Comparison of ENCODE assay signal across 1 cellular context in the genomic region with DNA sequence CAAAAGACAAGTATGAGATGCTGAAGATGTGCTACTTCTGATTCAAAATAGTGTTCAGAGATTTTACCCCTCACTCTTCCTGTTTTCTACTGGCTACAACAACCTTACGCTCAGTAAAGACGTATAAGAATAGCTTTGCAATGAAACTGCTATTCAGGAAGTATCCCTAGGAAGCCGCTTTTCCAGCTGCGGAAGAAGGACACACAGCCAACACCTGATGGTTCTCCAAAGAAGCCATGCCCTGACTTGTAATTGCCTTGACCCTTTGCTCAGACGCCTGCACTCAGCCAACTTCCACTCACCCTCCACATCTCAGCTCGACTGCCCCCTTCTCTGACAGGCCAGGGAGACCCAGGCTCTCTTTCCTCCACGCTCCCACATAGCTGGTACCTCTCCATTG.
TF ChIP-seq lines count a peak whose summit lies in the region.

No MANE protein-coding gene starts in this region.

TF ChIP-seq in GM23338, 12 proteins besides CTCF, POLR2A, EP300 and RAD21:
- TF ChIP-seq ZNF331 (CRISPR knock-in tag; IDR thresholded peaks at IDR 0.05; ENCODE audit: low read depth) (no peak), POLR2AphosphoS5 (IDR thresholded peaks at IDR 0.05; ENCODE audit: low read depth) (no peak), EZH2 (IDR thresholded peaks at IDR 0.05; ENCODE audit: low read depth, unreplicated experiment) (no peak), CREB1 (CRISPR knock-in tag; IDR thresholded peaks at IDR 0.05; ENCODE audit: low read depth) (no peak), EZH2phosphoT487 (IDR thresholded peaks at IDR 0.05; ENCODE audit: unreplicated experiment) (no peak), STAT1 (IDR thresholded peaks at IDR 0.05; ENCODE audit: unreplicated experiment) (no peak), JUNB (IDR thresholded peaks at IDR 0.05; ENCODE audit: unreplicated experiment) (no peak), NANOG (IDR thresholded peaks at IDR 0.05; ENCODE audit: borderline replicate concordance) (no peak), ZNF114 (CRISPR knock-in tag; IDR thresholded peaks at IDR 0.05) (no peak)
- TF ChIP-seq, protein P1, sequence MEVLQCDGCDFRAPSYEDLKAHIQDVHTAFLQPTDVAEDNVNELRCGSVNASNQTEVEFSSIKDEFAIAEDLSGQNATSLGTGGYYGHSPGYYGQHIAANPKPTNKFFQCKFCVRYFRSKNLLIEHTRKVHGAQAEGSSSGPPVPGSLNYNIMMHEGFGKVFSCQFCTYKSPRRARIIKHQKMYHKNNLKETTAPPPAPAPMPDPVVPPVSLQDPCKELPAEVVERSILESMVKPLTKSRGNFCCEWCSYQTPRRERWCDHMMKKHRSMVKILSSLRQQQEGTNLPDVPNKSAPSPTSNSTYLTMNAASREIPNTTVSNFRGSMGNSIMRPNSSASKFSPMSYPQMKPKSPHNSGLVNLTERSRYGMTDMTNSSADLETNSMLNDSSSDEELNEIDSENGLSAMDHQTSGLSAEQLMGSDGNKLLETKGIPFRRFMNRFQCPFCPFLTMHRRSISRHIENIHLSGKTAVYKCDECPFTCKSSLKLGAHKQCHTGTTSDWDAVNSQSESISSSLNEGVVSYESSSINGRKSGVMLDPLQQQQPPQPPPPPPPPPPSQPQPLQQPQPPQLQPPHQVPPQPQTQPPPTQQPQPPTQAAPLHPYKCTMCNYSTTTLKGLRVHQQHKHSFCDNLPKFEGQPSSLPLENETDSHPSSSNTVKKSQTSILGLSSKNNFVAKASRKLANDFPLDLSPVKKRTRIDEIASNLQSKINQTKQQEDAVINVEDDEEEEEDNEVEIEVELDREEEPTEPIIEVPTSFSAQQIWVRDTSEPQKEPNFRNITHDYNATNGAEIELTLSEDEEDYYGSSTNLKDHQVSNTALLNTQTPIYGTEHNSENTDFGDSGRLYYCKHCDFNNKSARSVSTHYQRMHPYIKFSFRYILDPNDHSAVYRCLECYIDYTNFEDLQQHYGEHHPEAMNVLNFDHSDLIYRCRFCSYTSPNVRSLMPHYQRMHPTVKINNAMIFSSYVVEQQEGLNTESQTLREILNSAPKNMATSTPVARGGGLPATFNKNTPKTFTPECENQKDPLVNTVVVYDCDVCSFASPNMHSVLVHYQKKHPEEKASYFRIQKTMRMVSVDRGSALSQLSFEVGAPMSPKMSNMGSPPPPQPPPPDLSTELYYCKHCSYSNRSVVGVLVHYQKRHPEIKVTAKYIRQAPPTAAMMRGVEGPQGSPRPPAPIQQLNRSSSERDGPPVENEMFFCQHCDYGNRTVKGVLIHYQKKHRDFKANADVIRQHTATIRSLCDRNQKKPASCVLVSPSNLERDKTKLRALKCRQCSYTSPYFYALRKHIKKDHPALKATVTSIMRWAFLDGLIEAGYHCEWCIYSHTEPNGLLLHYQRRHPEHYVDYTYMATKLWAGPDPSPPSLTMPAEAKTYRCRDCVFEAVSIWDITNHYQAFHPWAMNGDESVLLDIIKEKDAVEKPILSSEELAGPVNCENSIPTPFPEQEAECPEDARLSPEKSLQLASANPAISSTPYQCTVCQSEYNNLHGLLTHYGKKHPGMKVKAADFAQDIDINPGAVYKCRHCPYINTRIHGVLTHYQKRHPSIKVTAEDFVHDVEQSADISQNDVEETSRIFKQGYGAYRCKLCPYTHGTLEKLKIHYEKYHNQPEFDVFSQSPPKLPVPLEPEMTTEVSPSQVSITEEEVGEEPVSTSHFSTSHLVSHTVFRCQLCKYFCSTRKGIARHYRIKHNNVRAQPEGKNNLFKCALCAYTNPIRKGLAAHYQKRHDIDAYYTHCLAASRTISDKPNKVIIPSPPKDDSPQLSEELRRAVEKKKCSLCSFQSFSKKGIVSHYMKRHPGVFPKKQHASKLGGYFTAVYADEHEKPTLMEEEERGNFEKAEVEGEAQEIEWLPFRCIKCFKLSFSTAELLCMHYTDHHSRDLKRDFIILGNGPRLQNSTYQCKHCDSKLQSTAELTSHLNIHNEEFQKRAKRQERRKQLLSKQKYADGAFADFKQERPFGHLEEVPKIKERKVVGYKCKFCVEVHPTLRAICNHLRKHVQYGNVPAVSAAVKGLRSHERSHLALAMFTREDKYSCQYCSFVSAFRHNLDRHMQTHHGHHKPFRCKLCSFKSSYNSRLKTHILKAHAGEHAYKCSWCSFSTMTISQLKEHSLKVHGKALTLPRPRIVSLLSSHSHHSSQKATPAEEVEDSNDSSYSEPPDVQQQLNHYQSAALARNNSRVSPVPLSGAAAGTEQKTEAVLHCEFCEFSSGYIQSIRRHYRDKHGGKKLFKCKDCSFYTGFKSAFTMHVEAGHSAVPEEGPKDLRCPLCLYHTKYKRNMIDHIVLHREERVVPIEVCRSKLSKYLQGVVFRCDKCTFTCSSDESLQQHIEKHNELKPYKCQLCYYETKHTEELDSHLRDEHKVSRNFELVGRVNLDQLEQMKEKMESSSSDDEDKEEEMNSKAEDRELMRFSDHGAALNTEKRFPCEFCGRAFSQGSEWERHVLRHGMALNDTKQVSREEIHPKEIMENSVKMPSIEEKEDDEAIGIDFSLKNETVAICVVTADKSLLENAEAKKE (CRISPR knock-in tag; IDR thresholded peaks at IDR 0.05), result no peak
- TF ChIP-seq, protein P2, sequence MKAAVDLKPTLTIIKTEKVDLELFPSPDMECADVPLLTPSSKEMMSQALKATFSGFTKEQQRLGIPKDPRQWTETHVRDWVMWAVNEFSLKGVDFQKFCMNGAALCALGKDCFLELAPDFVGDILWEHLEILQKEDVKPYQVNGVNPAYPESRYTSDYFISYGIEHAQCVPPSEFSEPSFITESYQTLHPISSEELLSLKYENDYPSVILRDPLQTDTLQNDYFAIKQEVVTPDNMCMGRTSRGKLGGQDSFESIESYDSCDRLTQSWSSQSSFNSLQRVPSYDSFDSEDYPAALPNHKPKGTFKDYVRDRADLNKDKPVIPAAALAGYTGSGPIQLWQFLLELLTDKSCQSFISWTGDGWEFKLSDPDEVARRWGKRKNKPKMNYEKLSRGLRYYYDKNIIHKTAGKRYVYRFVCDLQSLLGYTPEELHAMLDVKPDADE (IDR thresholded peaks at IDR 0.05), result no peak
- TF ChIP-seq, protein P3, sequence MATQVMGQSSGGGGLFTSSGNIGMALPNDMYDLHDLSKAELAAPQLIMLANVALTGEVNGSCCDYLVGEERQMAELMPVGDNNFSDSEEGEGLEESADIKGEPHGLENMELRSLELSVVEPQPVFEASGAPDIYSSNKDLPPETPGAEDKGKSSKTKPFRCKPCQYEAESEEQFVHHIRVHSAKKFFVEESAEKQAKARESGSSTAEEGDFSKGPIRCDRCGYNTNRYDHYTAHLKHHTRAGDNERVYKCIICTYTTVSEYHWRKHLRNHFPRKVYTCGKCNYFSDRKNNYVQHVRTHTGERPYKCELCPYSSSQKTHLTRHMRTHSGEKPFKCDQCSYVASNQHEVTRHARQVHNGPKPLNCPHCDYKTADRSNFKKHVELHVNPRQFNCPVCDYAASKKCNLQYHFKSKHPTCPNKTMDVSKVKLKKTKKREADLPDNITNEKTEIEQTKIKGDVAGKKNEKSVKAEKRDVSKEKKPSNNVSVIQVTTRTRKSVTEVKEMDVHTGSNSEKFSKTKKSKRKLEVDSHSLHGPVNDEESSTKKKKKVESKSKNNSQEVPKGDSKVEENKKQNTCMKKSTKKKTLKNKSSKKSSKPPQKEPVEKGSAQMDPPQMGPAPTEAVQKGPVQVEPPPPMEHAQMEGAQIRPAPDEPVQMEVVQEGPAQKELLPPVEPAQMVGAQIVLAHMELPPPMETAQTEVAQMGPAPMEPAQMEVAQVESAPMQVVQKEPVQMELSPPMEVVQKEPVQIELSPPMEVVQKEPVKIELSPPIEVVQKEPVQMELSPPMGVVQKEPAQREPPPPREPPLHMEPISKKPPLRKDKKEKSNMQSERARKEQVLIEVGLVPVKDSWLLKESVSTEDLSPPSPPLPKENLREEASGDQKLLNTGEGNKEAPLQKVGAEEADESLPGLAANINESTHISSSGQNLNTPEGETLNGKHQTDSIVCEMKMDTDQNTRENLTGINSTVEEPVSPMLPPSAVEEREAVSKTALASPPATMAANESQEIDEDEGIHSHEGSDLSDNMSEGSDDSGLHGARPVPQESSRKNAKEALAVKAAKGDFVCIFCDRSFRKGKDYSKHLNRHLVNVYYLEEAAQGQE (IDR thresholded peaks at IDR 0.05; ENCODE audit: unreplicated experiment), result no peak
